Comparison of ENCODE assay signal across 8 cellular contexts in genomic region chr19:45477713-45478453, GRCh38. TPM values are rescaled to one million over a fixed set of nuclear protein-coding genes. Genes with fewer than 3 reads are reported as not detected.
DNase-seq lines count a peak whose midpoint lies in the region; TF ChIP-seq lines count a peak whose summit lies in the region.

No MANE protein-coding gene starts in this region.

- no peaks in the 10 kb centered on the region for H4K20me1 ChIP-seq in MM.1S (ENCODE audit: insufficient read depth, low read length)

- peak overlapping the region; percentile 98 for H3K4me2 ChIP-seq in MM.1S (ENCODE audit: low read depth, low read length)

- H3K79me2 ChIP-seq in MM.1S (ENCODE audit: low read length): no peaks in the 10 kb centered on the region

- H3K9me2 ChIP-seq in MM.1S (replicated peaks; ENCODE audit: insufficient read depth, low read length): no peaks in the 10 kb centered on the region

- peaks cover 12% of the 10 kb centered on the region for H3K4me1 ChIP-seq in MM.1S (ENCODE audit: low read length)

- H3K27me3 ChIP-seq in MM.1S (replicated peaks; ENCODE audit: insufficient read depth, low read length) (no peaks in the 10 kb centered on the region; the same call in 1 of the 2 replicates), layer of hippocampus (ENCODE audit: control insufficient read depth, insufficient read depth, low read length) (peaks cover 3% of the 10 kb centered on the region)

- no peaks in the 10 kb centered on the region for H3K36me3 ChIP-seq in MM.1S (replicated peaks; ENCODE audit: insufficient read depth, low read length)

- H3F3A ChIP-seq in MM.1S (ENCODE audit: insufficient read depth, low read length): peaks cover 14% of the 10 kb centered on the region

- DNase-seq in DMS79 treated with DMSO at 0.1 percent for 48 hours (lab: John Stamatoyannopoulos, UW) (peak; percentile 24), DMS79 (lab: John Stamatoyannopoulos, UW) (no peak), MM.1S (no peak), amniotic stem cell (lab: John Stamatoyannopoulos, UW) (peak; percentile 79), occipital lobe (lab: John Stamatoyannopoulos, UW) (no peak), DMS153 treated with DMSO at 0.1 percent for 48 hours (lab: John Stamatoyannopoulos, UW; ENCODE audit: unreplicated experiment) (no peak)

- no peak for TF ChIP-seq CTCF in MM.1S (IDR thresholded peaks at IDR 0.05; ENCODE audit: low read length)

- H3K27ac ChIP-seq in MM.1S (ENCODE audit: low read length): peak overlapping the region; percentile 89
- peak overlapping the region; percentile 99 for H3K27ac ChIP-seq in layer of hippocampus (ENCODE audit: low read depth, low read length)
- peak overlapping the region; percentile 96 for H3K27ac ChIP-seq in temporal lobe (ENCODE audit: low read depth, low read length)

- H3K9ac ChIP-seq in MM.1S (ENCODE audit: low read length): peak overlapping the region; percentile 94

- no peaks in the 10 kb centered on the region for H3K9me3 ChIP-seq in MM.1S (replicated peaks; ENCODE audit: insufficient read depth, low read length)

- H2AFZ ChIP-seq in MM.1S (ENCODE audit: low read length): peak overlapping the region; percentile 64

- H3K4me3 ChIP-seq in MM.1S (ENCODE audit: low read length): peak overlapping the region; percentile 65

RNA-seq across cellular contexts. Expression of gene FOSB, which starts 10.1 kb away (rescaled TPM):
- 0.49 TPM for total RNA-seq in temporal lobe
- total RNA-seq in occipital lobe: 2.2 TPM

RNA-seq across cellular contexts. Expression of gene RTN2, which starts 19.0 kb away (rescaled TPM):
- total RNA-seq in temporal lobe (58.8 TPM), occipital lobe (56.8 TPM)

RNA-seq across cellular contexts. Expression of gene PPM1N, which starts 20.4 kb away (rescaled TPM):
- 0.25 TPM for total RNA-seq in temporal lobe
- total RNA-seq in occipital lobe: 0.47 TPM

RNA-seq across cellular contexts. Expression of gene VASP, which starts 29.4 kb away (rescaled TPM):
- total RNA-seq in temporal lobe: 9.3 TPM
- 8.4 TPM for total RNA-seq in occipital lobe

RNA-seq across cellular contexts. Expression of gene ERCC1, which starts 54.2 kb away (rescaled TPM):
- 43.8 TPM for total RNA-seq in temporal lobe
- total RNA-seq in occipital lobe: 51.2 TPM

Comparison
In these comparisons a context has a peak if more than half of its experiments do, and no peak if none do; other contexts are left out.
1. DNase-seq: peak in DMS79 treated with DMSO at 0.1 percent for 48 hours (single experiment) and amniotic stem cell (single experiment); none in DMS79 (single experiment), MM.1S (single experiment), occipital lobe (single experiment) and DMS153 treated with DMSO at 0.1 percent for 48 hours (single experiment).
2. Peak in every context shown above with its lines, with median percentiles within 50 percentile points of each other: H3K27ac ChIP-seq.